ENCODE assay signal across 25 cellular contexts in genomic region chr14:102532204-102532658, GRCh38. TPM values are rescaled to one million over a fixed set of nuclear protein-coding genes. Genes with fewer than 3 reads are reported as not detected.
A peak's percentile ranks its signal among the peaks of the same experiment; 100 is the strongest.
DNase-seq lines count a peak whose midpoint lies in the region; ATAC-seq and TF ChIP-seq lines count a peak whose summit lies in the region.
"Had no signal": no experiment of that assay in that cellular context is flagged by ENCODE, and none has a peak within 500 bp of the region (broad histone marks: within the 10 kb centered on the region; RNA-seq: fewer than 3 reads in every experiment).

No MANE protein-coding gene starts in this region.

- no peak overlapping the region for H3K4ac ChIP-seq in IMR-90 (ENCODE audit: low read depth, low read length)

- DNase-seq in A673 (ENCODE audit: low spot score), result peak; percentile 53
- peak; percentile 17 for DNase-seq in IMR-90
- peak; percentile 83 for DNase-seq in mammary epithelial cell
- peak; percentile 11 for DNase-seq in hepatocyte (ENCODE audit: low spot score)
- no peak for DNase-seq in stimulated activated naive B cell treated with anti-CD40 and anti-IgM and Interleukin-4, amounts not matched to agents 10 μg/mL and 1 μg/mL and 100 μg/mL, for 72 hours
- no peak for DNase-seq in NCI-H2171 (lab: John Stamatoyannopoulos, UW)
- DNase-seq: activated CD4-positive, CD25-positive, alpha-beta regulatory T cell; activated CD8-positive, alpha-beta T cell treated with anti-CD3 and anti-CD28 coated beads for 36 hours; activated gamma-delta T cell; activated naive CD8-positive, alpha-beta T cell treated with anti-CD3 and anti-CD28 coated beads, Interleukin-2, amount 50 U/mL, for 24 hours; activated T-cell treated with anti-CD3 and anti-CD28 coated beads for 4 hours; cortex of kidney; DMS 273 treated with DMSO at 0.1 percent for 48 hours; HFFc6; left ventricle myocardium superior; NCI-H2081 treated with DMSO at 0.1 percent for 48 hours; NCI-H446 treated with DMSO at 0.1 percent for 48 hours; pancreas; right cardiac atrium; T-helper 9 cell had no signal

- H3K27me3 Mint-ChIP-seq in stimulated activated naive B cell treated with anti-CD40 and anti-IgM and Interleukin-4, amounts not matched to agents 10 μg/mL and 1 μg/mL and 100 μg/mL, for 72 hours, result no peaks in the 10 kb centered on the region
- H3K27me3 Mint-ChIP-seq: activated CD8-positive, alpha-beta T cell treated with anti-CD3 and anti-CD28 coated beads for 36 hours; activated naive CD8-positive, alpha-beta T cell treated with anti-CD3 and anti-CD28 coated beads, Interleukin-2, amount 50 U/mL, for 24 hours; natural killer cell treated with Interleukin-12 subunit alpha and Interleukin-12 subunit beta and Interleukin-15 and Interleukin-18, amount 100 ng/mL, for 72 hours; type B pancreatic cell had no signal

- in situ Hi-C loops in IMR-90 (cut with MboI; ENCODE audit: low sequenced_read_pairs) (no loop called here), mammary epithelial cell (cut with MboI; ENCODE audit: low sequenced_read_pairs in 2 of 2) (no loop called here)

- H3K23ac ChIP-seq in IMR-90 (ENCODE audit: low read depth, low read length), result no peak overlapping the region

- no peak overlapping the region for H4K8ac ChIP-seq in IMR-90 (ENCODE audit: low read depth in 2 of 2, low read length in 2 of 2)

- no peak overlapping the region for H3K56ac ChIP-seq in IMR-90 (ENCODE audit: extremely low read depth, insufficient read depth, low read length)

- H3K79me1 ChIP-seq in IMR-90 (ENCODE audit: low read depth in 1 of 2, low read length in 2 of 2), result no peaks in the 10 kb centered on the region

- H2BK120ac ChIP-seq in IMR-90 (ENCODE audit: low read depth, low read length), result no peak overlapping the region

- H4K20me1 ChIP-seq in IMR-90 (ENCODE audit: insufficient read depth, low read length) (no peaks in the 10 kb centered on the region), mammary epithelial cell (ENCODE audit: insufficient read depth, low read length) (no peaks in the 10 kb centered on the region), hepatocyte (ENCODE audit: insufficient read depth, poor library complexity, severe bottlenecking) (no peaks in the 10 kb centered on the region)

- peaks cover 20% of the 10 kb centered on the region for H3K4me1 ChIP-seq in A673 (ENCODE audit: insufficient read depth, low read length, poor library complexity, severe bottlenecking)
- H3K4me1 ChIP-seq in IMR-90 (ENCODE audit: control insufficient read depth, insufficient read depth, low read length), result no peaks in the 10 kb centered on the region
- H3K4me1 ChIP-seq in mammary epithelial cell (ENCODE audit: insufficient read depth, low read length), result peaks cover 14% of the 10 kb centered on the region
- H3K4me1 ChIP-seq in hepatocyte (ENCODE audit: insufficient read depth), result peaks cover 4% of the 10 kb centered on the region
- H3K4me1 ChIP-seq: pancreas had no signal

- H3K79me2 ChIP-seq in mammary epithelial cell (ENCODE audit: insufficient read depth, low read length) (no peaks in the 10 kb centered on the region), hepatocyte (no peaks in the 10 kb centered on the region)

- H3K9me1 ChIP-seq in IMR-90 (ENCODE audit: insufficient read depth, low read length), result no peaks in the 10 kb centered on the region; the same call in 1 of the 2 replicates

- H3K4me2 ChIP-seq in IMR-90 (ENCODE audit: low read depth, low read length) (no peak overlapping the region), mammary epithelial cell (ENCODE audit: insufficient read depth, low read depth, low read length) (no peak overlapping the region), hepatocyte (no peak overlapping the region)

- H3K27ac ChIP-seq in A673 (ENCODE audit: low read depth, low read length, poor library complexity, severe bottlenecking), result peak overlapping the region; percentile 10
- no peak overlapping the region for H3K27ac ChIP-seq in IMR-90 (ENCODE audit: insufficient read depth, low read length)
- no peak overlapping the region for H3K27ac ChIP-seq in mammary epithelial cell (ENCODE audit: insufficient read depth, low read depth, low read length)
- H3K27ac ChIP-seq in hepatocyte, result no peak overlapping the region
- H3K27ac ChIP-seq: pancreas had no signal

- POLR2A ChIA-PET in A673 (lab: Charles Lee; ENCODE audit: low non-redundant PET) (no interaction called here), IMR-90 (lab: Charles Lee; ENCODE audit: unreplicated experiment) (no interaction called here)

- no peaks in the 10 kb centered on the region for H3K9me3 Mint-ChIP-seq in stimulated activated naive B cell treated with anti-CD40 and anti-IgM and Interleukin-4, amounts not matched to agents 10 μg/mL and 1 μg/mL and 100 μg/mL, for 72 hours
- H3K9me3 Mint-ChIP-seq: activated CD8-positive, alpha-beta T cell treated with anti-CD3 and anti-CD28 coated beads for 36 hours; activated naive CD8-positive, alpha-beta T cell treated with anti-CD3 and anti-CD28 coated beads, Interleukin-2, amount 50 U/mL, for 24 hours; CD14-positive monocyte; HFFc6; natural killer cell treated with Interleukin-12 subunit alpha and Interleukin-12 subunit beta and Interleukin-15 and Interleukin-18, amount 100 ng/mL, for 72 hours; type B pancreatic cell had no signal

- no peak for TF ChIP-seq POLR2A in IMR-90 (IDR thresholded peaks at IDR 0.05; ENCODE audit: low read depth, low read length)

- H3K4me3 ChIP-seq in A673 (ENCODE audit: low read depth, low read length, poor library complexity, severe bottlenecking), result no peak overlapping the region
- no peak overlapping the region for H3K4me3 ChIP-seq in IMR-90 (ENCODE audit: insufficient read depth, low read depth, low read length)
- H3K4me3 ChIP-seq in mammary epithelial cell (replicated peaks in 1 of 3; ENCODE audit: insufficient read depth in 1 of 3, low read depth in 2 of 3, low read length in 3 of 3), result no peak overlapping the region
- H3K4me3 ChIP-seq in hepatocyte, result no peak overlapping the region
- H3K4me3 ChIP-seq: pancreas had no signal

- no peak overlapping the region for H2BK5ac ChIP-seq in IMR-90 (ENCODE audit: low read depth, low read length, poor library complexity, severe bottlenecking)

- no peak overlapping the region for H4K5ac ChIP-seq in IMR-90 (ENCODE audit: low read depth, low read length)

- BruUV-seq in A673 (replicated peaks; lab: Mats Ljungman, UMichigan) (no TSS peak), IMR-90 (replicated peaks; lab: Mats Ljungman, UMichigan) (no TSS peak), mammary epithelial cell (replicated peaks; lab: Mats Ljungman, UMichigan) (no TSS peak)

- H4K91ac ChIP-seq in IMR-90 (ENCODE audit: insufficient read depth, low read depth, low read length), result no peak overlapping the region

- H3K9me3 ChIP-seq in A673 (ENCODE audit: low read depth, low read length, poor library complexity, severe bottlenecking) (no peaks in the 10 kb centered on the region), IMR-90 (ENCODE audit: control insufficient read depth, insufficient read depth, low read length) (no peaks in the 10 kb centered on the region), mammary epithelial cell (replicated peaks; ENCODE audit: insufficient read depth, low read length) (no peaks in the 10 kb centered on the region), hepatocyte (ENCODE audit: low read depth) (no peaks in the 10 kb centered on the region)
- H3K9me3 ChIP-seq: pancreas had no signal

- ATAC-seq in IMR-90 (ENCODE audit: low read depth), result no peak
- ATAC-seq in GM18502 (IDR thresholded peaks at IDR 0.05; ENCODE audit: poor library complexity, unreplicated experiment), result no peak
- no peak for ATAC-seq in HG03378 (IDR thresholded peaks at IDR 0.05; ENCODE audit: unreplicated experiment)
- ATAC-seq in stimulated activated naive B cell treated with anti-CD40 and anti-IgM and Interleukin-4, amounts not matched to agents 10 μg/mL and 1 μg/mL and 100 μg/mL, for 72 hours (replicated peaks), result no peak
- ATAC-seq: activated CD8-positive, alpha-beta T cell treated with anti-CD3 and anti-CD28 coated beads for 36 hours; activated naive CD8-positive, alpha-beta T cell treated with anti-CD3 and anti-CD28 coated beads, Interleukin-2, amount 50 U/mL, for 24 hours; left ventricle myocardium superior; natural killer cell treated with Interleukin-12 subunit alpha and Interleukin-12 subunit beta and Interleukin-15 and Interleukin-18, amount 100 ng/mL, for 72 hours; right cardiac atrium had no signal

- no peak overlapping the region for H2BK20ac ChIP-seq in IMR-90 (ENCODE audit: low read depth, low read length)

- no peak overlapping the region for H3K4me3 Mint-ChIP-seq in stimulated activated naive B cell treated with anti-CD40 and anti-IgM and Interleukin-4, amounts not matched to agents 10 μg/mL and 1 μg/mL and 100 μg/mL, for 72 hours
- H3K4me3 Mint-ChIP-seq: activated CD8-positive, alpha-beta T cell treated with anti-CD3 and anti-CD28 coated beads for 36 hours; activated naive CD8-positive, alpha-beta T cell treated with anti-CD3 and anti-CD28 coated beads, Interleukin-2, amount 50 U/mL, for 24 hours; CD14-positive monocyte; HFFc6; natural killer cell treated with Interleukin-12 subunit alpha and Interleukin-12 subunit beta and Interleukin-15 and Interleukin-18, amount 100 ng/mL, for 72 hours; type B pancreatic cell had no signal

- intact Hi-C loops in A673 (cut with micrococcal nuclease; ENCODE audit: unreplicated experiment) (no loop called here), IMR-90 (cut with micrococcal nuclease) (no loop called here), mammary epithelial cell (cut with micrococcal nuclease) (no loop called here)

- TF ChIP-seq RAD21 in IMR-90 (IDR thresholded peaks at IDR 0.05; ENCODE audit: low read length), result no peak

- dilution Hi-C loops in IMR-90 (cut with HindIII; ENCODE audit: low sequenced_read_pairs, unreplicated experiment) (no loop called here), mammary epithelial cell (cut with HindIII; ENCODE audit: low sequenced_read_pairs) (no loop called here)

- TF ChIP-seq CTCF in A673 (conservative IDR thresholded peaks at IDR 0.05; ENCODE audit: low read depth, low read length) (no peak), IMR-90 (conservative IDR thresholded peaks at IDR 0.05; ENCODE audit: low read depth, low read length) (no peak), mammary epithelial cell (conservative IDR thresholded peaks at IDR 0.05 in 1 of 2, IDR thresholded peaks at IDR 0.05 in 1 of 2; ENCODE audit: extremely low read depth in 1 of 2, insufficient read depth in 1 of 2, low read depth in 1 of 2, low read length in 2 of 2) (no peak), hepatocyte (IDR thresholded peaks at IDR 0.05; ENCODE audit: poor library complexity) (no peak)

- CTCF ChIA-PET in A673 (lab: Charles Lee) (no interaction called here), IMR-90 (lab: Yijun Ruan, JAX) (interaction anchor here (0.6 kb wide), 1 partner anchor 46 kb away, joined by 3 read pairs; no protein-coding TSS in a partner anchor), mammary epithelial cell (lab: Charles Lee; ENCODE audit: low non-redundant PET) (interaction anchor here (0.6 kb wide), 1 partner anchor 62 kb away, joined by 15 read pairs; no protein-coding TSS in a partner anchor)

- H3K9ac ChIP-seq in IMR-90 (ENCODE audit: low read depth, low read length) (no peak overlapping the region), mammary epithelial cell (ENCODE audit: insufficient read depth, low read length) (no peak overlapping the region)

- H2AK5ac ChIP-seq in IMR-90 (ENCODE audit: low read depth, low read length), result no peak overlapping the region

- H2AFZ ChIP-seq in IMR-90 (replicated peaks; ENCODE audit: low read length, poor library complexity), result no peak overlapping the region
- peak overlapping the region; percentile 19 for H2AFZ ChIP-seq in mammary epithelial cell (ENCODE audit: low read depth, low read length)
- H2AFZ ChIP-seq in hepatocyte, result no peak overlapping the region

- no peak overlapping the region for H2AK9ac ChIP-seq in IMR-90 (replicated peaks; ENCODE audit: low read depth, low read length, poor library complexity)

- H2BK15ac ChIP-seq in IMR-90 (ENCODE audit: low read depth, low read length), result no peak overlapping the region

- no CpG with 5 or more reads among the region's 3 CpGs for WGBS in IMR-90 (ENCODE audit: extremely low coverage in 2 of 2, insufficient read length in 1 of 2), 2 experiments
- 64% methylated on average over 3 of the region's 3 CpGs for WGBS in mammary epithelial cell (ENCODE audit: low coverage, missing lambda C conversion rate)
- 82% methylated on average over 3 of the region's 3 CpGs for WGBS in hepatocyte (ENCODE audit: low lambda C conversion rate, missing lambda C conversion rate)

- H3K27me3 ChIP-seq in A673 (replicated peaks; ENCODE audit: insufficient read depth, low read depth, low read length, poor library complexity), result no peaks in the 10 kb centered on the region
- H3K27me3 ChIP-seq in IMR-90 (ENCODE audit: control insufficient read depth, insufficient read depth, low read length), result no peaks in the 10 kb centered on the region
- H3K27me3 ChIP-seq in mammary epithelial cell (ENCODE audit: insufficient read depth, low read length), result no peaks in the 10 kb centered on the region
- no peaks in the 10 kb centered on the region for H3K27me3 ChIP-seq in hepatocyte
- H3K27me3 ChIP-seq: pancreas had no signal

- peaks cover 8 to 22% of the 10 kb centered on the region in 2 donors for H3K4me1 Mint-ChIP-seq in stimulated activated naive B cell treated with anti-CD40 and anti-IgM and Interleukin-4, amounts not matched to agents 10 μg/mL and 1 μg/mL and 100 μg/mL, for 72 hours

- H3K18ac ChIP-seq in IMR-90 (ENCODE audit: low read depth, low read length), result no peak overlapping the region

- H3K27ac Mint-ChIP-seq in stimulated activated naive B cell treated with anti-CD40 and anti-IgM and Interleukin-4, amounts not matched to agents 10 μg/mL and 1 μg/mL and 100 μg/mL, for 72 hours, result no peak overlapping the region
- H3K27ac Mint-ChIP-seq: activated CD8-positive, alpha-beta T cell treated with anti-CD3 and anti-CD28 coated beads for 36 hours; activated naive CD8-positive, alpha-beta T cell treated with anti-CD3 and anti-CD28 coated beads, Interleukin-2, amount 50 U/mL, for 24 hours; HFFc6; natural killer cell treated with Interleukin-12 subunit alpha and Interleukin-12 subunit beta and Interleukin-15 and Interleukin-18, amount 100 ng/mL, for 72 hours; type B pancreatic cell had no signal

- H3K9me2 ChIP-seq in hepatocyte (replicated peaks; ENCODE audit: insufficient read depth), result no peaks in the 10 kb centered on the region

- H3K14ac ChIP-seq in IMR-90 (replicated peaks; ENCODE audit: low read depth, low read length), result no peak overlapping the region

- H3K36me3 ChIP-seq in A673 (ENCODE audit: insufficient read depth, low read length, poor library complexity, severe bottlenecking) (no peaks in the 10 kb centered on the region), IMR-90 (ENCODE audit: control insufficient read depth, insufficient read depth, low read length) (no peaks in the 10 kb centered on the region), mammary epithelial cell (ENCODE audit: insufficient read depth, low read length) (no peaks in the 10 kb centered on the region), hepatocyte (replicated peaks; ENCODE audit: insufficient read depth, low read depth) (no peaks in the 10 kb centered on the region)
- H3K36me3 ChIP-seq: pancreas had no signal

- no peaks in the 10 kb centered on the region for H3K36me3 Mint-ChIP-seq in stimulated activated naive B cell treated with anti-CD40 and anti-IgM and Interleukin-4, amounts not matched to agents 10 μg/mL and 1 μg/mL and 100 μg/mL, for 72 hours
- H3K36me3 Mint-ChIP-seq: CD14-positive monocyte; natural killer cell treated with Interleukin-12 subunit alpha and Interleukin-12 subunit beta and Interleukin-15 and Interleukin-18, amount 100 ng/mL, for 72 hours; type B pancreatic cell had no signal

RNA-seq across cellular contexts. Expression of gene ANKRD9, which starts 22.7 kb away (rescaled TPM):
- total RNA-seq in A673 (2021), result 28.0 and 35.9 TPM in 2 replicates
- total RNA-seq in IMR-90 (2012; rRNA removed), result 3.9 and 5.3 TPM in 2 replicates
- polyA plus RNA-seq in IMR-90 (2012; rRNA removed), result 15.7 and 25.8 TPM in 2 replicates
- polyA plus RNA-seq in IMR-90 (2012; cell fraction: cytosol; rRNA removed), result 10.3 and 41.0 TPM in 2 replicates
- polyA plus RNA-seq in IMR-90 (2012; cell fraction: nucleus; rRNA removed; ENCODE audit: low replicate concordance), result 48.7 and 143 TPM in 2 replicates
- 10 to 100 TPM; 11.8 to 24.0 TPM for total RNA-seq in mammary epithelial cell
- polyA plus RNA-seq in mammary epithelial cell, result 8.8 TPM
- 8.6 TPM for polyA minus RNA-seq in mammary epithelial cell
- total RNA-seq in hepatocyte, result 43.8 and 46.5 TPM in 2 replicates
- polyA plus RNA-seq in hepatocyte, result 88.1 and 90.7 TPM in 2 replicates

Comparison
In these comparisons a context has a peak if more than half of its experiments do, and no peak if none do; other contexts are left out.
1. DNase-seq: peak in A673 (single experiment), IMR-90 (single experiment), mammary epithelial cell (single experiment) and hepatocyte (single experiment); none in stimulated activated naive B cell treated with anti-CD40 and anti-IgM and Interleukin-4, amounts not matched to agents 10 μg/mL and 1 μg/mL and 100 μg/mL, for 72 hours (single experiment) and NCI-H2171 (single experiment).